8 cellular contexts compared by ENCODE assay signal in genomic region chr5:23139338-23140171, GRCh38.
DNase-seq lines count a peak whose midpoint lies in the region; ATAC-seq and TF ChIP-seq lines count a peak whose summit lies in the region.

No MANE protein-coding gene starts in this region.

- H3K9me3 ChIP-seq in vagina: no peaks in the 10 kb centered on the region

- DNase-seq in SHP77 (lab: John Stamatoyannopoulos, UW) (peak; percentile 36 to 43), iris pigment epithelial cell (ENCODE audit: low read depth) (peak; percentile 35), ecto neural progenitor cell (ENCODE audit: low spot score) (no peak), vagina (ENCODE audit: extremely low spot score in 2 of 2) (no peak), hypothalamus (lab: John Stamatoyannopoulos, UW) (no peak)

- intact Hi-C loops in vagina (cut with DNase I): no loop called here

- TF ChIP-seq POLR2A in vagina (IDR thresholded peaks at IDR 0.05): no peak

- TF ChIP-seq CTCF in GM12875 (IDR thresholded peaks at IDR 0.05; ENCODE audit: borderline replicate concordance, insufficient read depth, low read depth, low read length) (peak; percentile 23; the same call in 1 of the 2 replicates), vagina (IDR thresholded peaks at IDR 0.05) (no peak)

- H3K4me3 ChIP-seq in GM12875 (ENCODE audit: low read depth, low read length): no peak overlapping the region
- no peak overlapping the region for H3K4me3 ChIP-seq in vagina

- ATAC-seq in HG03571 (IDR thresholded peaks at IDR 0.05; ENCODE audit: unreplicated experiment): peak; percentile 71
- no peak for ATAC-seq in GM19324 (IDR thresholded peaks at IDR 0.05; ENCODE audit: low FRiP score, unreplicated experiment)

- no peak overlapping the region for H3K27ac ChIP-seq in vagina

- H3K4me1 ChIP-seq in vagina: no peaks in the 10 kb centered on the region

- no peaks in the 10 kb centered on the region for H3K36me3 ChIP-seq in vagina

- no peaks in the 10 kb centered on the region for H3K27me3 ChIP-seq in vagina

Comparison
In these comparisons a context has a peak if more than half of its experiments do, and no peak if none do; other contexts are left out.
1. DNase-seq: peak in SHP77 (2 of 2) and iris pigment epithelial cell (single experiment); none in ecto neural progenitor cell (single experiment), vagina (0 of 2) and hypothalamus (0 of 51).